ENCODE assay signal across 9 cellular contexts in the genomic region with DNA sequence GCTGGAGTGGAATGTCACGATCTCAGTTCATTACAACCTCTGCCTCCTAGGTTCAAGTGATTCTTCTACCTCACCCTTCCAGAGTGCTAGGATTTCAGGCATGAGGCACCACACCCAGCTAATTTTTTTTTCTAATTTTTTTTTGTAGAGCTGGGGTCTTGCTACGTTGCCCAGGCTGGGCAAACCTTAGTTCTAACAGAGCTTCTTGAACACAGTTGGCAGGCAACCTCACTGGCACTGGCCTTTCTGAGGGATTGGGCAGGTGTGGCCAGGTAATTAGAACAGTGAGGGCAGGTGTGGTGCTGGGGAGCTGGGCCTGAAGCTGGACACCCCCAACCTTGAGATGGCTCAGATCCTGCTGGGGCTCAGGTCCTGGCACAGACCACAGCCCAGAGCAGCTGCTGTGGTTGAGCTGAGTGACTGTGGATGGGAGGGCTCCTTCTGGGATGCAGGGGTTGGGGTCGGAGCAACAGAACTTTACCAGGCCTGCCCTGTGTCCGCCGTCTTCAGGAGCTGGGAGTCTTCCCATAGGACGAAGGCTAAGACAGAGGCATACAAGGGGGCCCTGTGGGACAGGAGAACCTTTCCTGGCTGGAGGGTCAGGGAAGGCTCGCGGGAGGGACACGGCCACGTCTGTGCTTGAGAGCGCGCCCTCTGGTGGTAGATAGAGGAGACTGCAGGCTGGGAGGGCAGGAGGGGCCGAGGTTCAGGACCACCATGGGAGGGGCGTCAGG. TPM values are rescaled to one million over a fixed set of nuclear protein-coding genes. Genes with fewer than 3 reads are reported as not detected.
DNase-seq lines count a peak whose midpoint lies in the region; ATAC-seq and TF ChIP-seq lines count a peak whose summit lies in the region.
"Had no signal": no experiment of that assay in that cellular context is flagged by ENCODE, and none has a peak within 500 bp of the region (broad histone marks: within the 10 kb centered on the region; RNA-seq: fewer than 3 reads in every experiment).

No MANE protein-coding gene starts in this region.

- intact Hi-C loops in HCT116 (cut with micrococcal nuclease) = loop anchor here (2.0 kb wide), 1 partner anchor 46 kb away; no protein-coding TSS in a partner anchor
- intact Hi-C loops in dorsolateral prefrontal cortex (cut with DNase I) = no loop called here

- H4K20me1 ChIP-seq in HCT116 (ENCODE audit: insufficient read depth) = no peaks in the 10 kb centered on the region

- H3K79me2 ChIP-seq in HCT116 (ENCODE audit: insufficient read depth, low read length) = no peaks in the 10 kb centered on the region

- H2AFZ ChIP-seq in HCT116 (ENCODE audit: low read depth, low read length, poor library complexity, severe bottlenecking) = no peak overlapping the region

- H3K27me3 ChIP-seq in HCT116 (ENCODE audit: insufficient read depth, low read length) (no peaks in the 10 kb centered on the region), dorsolateral prefrontal cortex (peaks cover 0 to 3% (median 0%) of the 10 kb centered on the region in 45 donors)

- POLR2A ChIA-PET in HCT116 (lab: Charles Lee) = interaction anchor here (1.2 kb wide), 1 partner anchor 21 kb away, joined by 4 read pairs; no protein-coding TSS in a partner anchor
- POLR2A ChIA-PET in naive thymus-derived CD8-positive, alpha-beta T cell (lab: Charles Lee) = interaction anchor here (1.3 to 1.9 kb wide), 2 partner anchors 24 to 47 kb away, joined by 3 to 9 read pairs; no protein-coding TSS in a partner anchor

- H3K4me3 ChIP-seq in HCT116 (replicated peaks in 1 of 2; ENCODE audit: low read depth in 1 of 2, low read length in 2 of 2) = no peak overlapping the region
- H3K4me3 ChIP-seq in dorsolateral prefrontal cortex = no peak overlapping the region

- BruUV-seq in HCT116 (replicated peaks; lab: Mats Ljungman, UMichigan) = no TSS peak

- DNase-seq in AG08395 (ENCODE audit: low spot score) (peak; percentile 75), HCT116 (ENCODE audit: low read depth, low spot score) (peak; percentile 27), dorsolateral prefrontal cortex (peak in 3 of 10 donors; percentile 4 to 14 (median 12)), NCI-H510A (lab: John Stamatoyannopoulos, UW) (no peak)
- peak; percentile 15 to 22 for DNase-seq in activated CD4-positive, alpha-beta T cell treated with anti-CD3 and anti-CD28 coated beads for 4 hours
- peak; percentile 18 to 72 (median 49) for DNase-seq in naive thymus-derived CD8-positive, alpha-beta T cell

- CTCF ChIA-PET in HCT116 (lab: Charles Lee) = interaction anchor here (1.0 to 1.8 kb wide), 5 partner anchors 8 to 36 kb away, joined by 3 to 7 read pairs (median 4); no protein-coding TSS in a partner anchor

- H3K27ac ChIP-seq in HCT116 (ENCODE audit: low read depth, low read length) = no peak overlapping the region
- H3K27ac ChIP-seq in dorsolateral prefrontal cortex = no peak overlapping the region
- H3K27ac ChIP-seq: epithelial cell of prostate had no signal

- peak; percentile 92 for ATAC-seq in HCT116
- peak; percentile 59 to 82 for ATAC-seq in naive thymus-derived CD8-positive, alpha-beta T cell
- no peak for ATAC-seq in HG03025 (IDR thresholded peaks at IDR 0.05; ENCODE audit: low FRiP score, unreplicated experiment)
- ATAC-seq in HG03439 (IDR thresholded peaks at IDR 0.05; ENCODE audit: unreplicated experiment) = no peak

- peak overlapping the region; percentile 22; the same call in 1 of the 2 replicates for H3K4me2 ChIP-seq in HCT116 (ENCODE audit: low read length)

- peaks cover 2 to 11% (median 6%) of the 10 kb centered on the region in 5 donors for H3K27me3 Mint-ChIP-seq in naive thymus-derived CD8-positive, alpha-beta T cell

- H3K4me3 Mint-ChIP-seq in naive thymus-derived CD8-positive, alpha-beta T cell = peak overlapping the region in 7 of 10 donors; percentile 40 to 76 (median 67)

- no peaks in the 10 kb centered on the region for H3K9me2 ChIP-seq in HCT116 (ENCODE audit: insufficient read depth)

- no peak for TF ChIP-seq POLR2A in HCT116 (IDR thresholded peaks at IDR 0.05; ENCODE audit: borderline replicate concordance, extremely low read depth, insufficient read depth, insufficient read length)

- no peak overlapping the region for H3K9ac ChIP-seq in HCT116 (ENCODE audit: low read length)

- TF ChIP-seq CTCF in HCT116 (IDR thresholded peaks at IDR 0.05 in 2 of 3, conservative IDR thresholded peaks at IDR 0.05 in 1 of 3; ENCODE audit: borderline replicate concordance in 1 of 3, insufficient read depth in 1 of 3, low read depth in 2 of 3, low read length in 2 of 3) = peak; percentile 63 to 95 (median 94)
- TF ChIP-seq CTCF in dorsolateral prefrontal cortex (IDR thresholded peaks at IDR 0.05 in 54 of 56, conservative IDR thresholded peaks at IDR 0.05 in 2 of 56; ENCODE audit: low read depth in 1 of 56, partially characterized antibody in 56 of 56) = peak; percentile 34 to 82 (median 72)

- peaks cover 10 to 15% (median 12%) of the 10 kb centered on the region in 4 donors for H3K4me1 Mint-ChIP-seq in naive thymus-derived CD8-positive, alpha-beta T cell

- peaks cover 0 to 6% of the 10 kb centered on the region in 2 experiments; a peak in 2 of 4 replicates for H3K4me1 ChIP-seq in HCT116 (ENCODE audit: control insufficient read depth in 1 of 2, insufficient read depth in 2 of 2, low read length in 2 of 2)

- H3K36me3 ChIP-seq in HCT116 (ENCODE audit: control insufficient read depth in 1 of 2, insufficient read depth in 2 of 2, low read length in 2 of 2) = no peaks in the 10 kb centered on the region

- H3K27ac Mint-ChIP-seq in naive thymus-derived CD8-positive, alpha-beta T cell = peak overlapping the region in 4 of 10 donors; percentile 38 to 87 (median 76)

- H3K36me3 Mint-ChIP-seq in naive thymus-derived CD8-positive, alpha-beta T cell = peaks cover 0 to 11% (median 8%) of the 10 kb centered on the region in 3 donors

- peaks cover 0 to 24% (median 9%) of the 10 kb centered on the region in 9 donors for H3K9me3 Mint-ChIP-seq in naive thymus-derived CD8-positive, alpha-beta T cell

- peak; percentile 57 for TF ChIP-seq RAD21 in HCT116 (IDR thresholded peaks at IDR 0.05; ENCODE audit: low read depth)

- H3K9me3 ChIP-seq in HCT116 (ENCODE audit: control insufficient read depth in 1 of 2, insufficient read depth in 1 of 2, low read depth in 1 of 2, low read length in 2 of 2) = peaks cover 8 to 12% of the 10 kb centered on the region in 2 experiments; a peak in 2 of 4 replicates

- RAD21 ChIA-PET in HCT116 (lab: Charles Lee; ENCODE audit: low non-redundant PET in 1 of 2, low total read pairs in 2 of 2, uncharacterized antibody in 2 of 2, unreplicated experiment in 2 of 2) = no interaction called here

TF ChIP-seq in HCT116, 20 proteins besides CTCF, POLR2A, EP300 and RAD21:
- no peak for TF ChIP-seq ELF1 (IDR thresholded peaks at IDR 0.05; ENCODE audit: borderline replicate concordance, low read depth)
- TF ChIP-seq JUND (IDR thresholded peaks at IDR 0.05) = no peak
- no peak for TF ChIP-seq SRF (IDR thresholded peaks at IDR 0.05; ENCODE audit: low read depth)
- peak; percentile 11 for TF ChIP-seq YY1 (IDR thresholded peaks at IDR 0.05; ENCODE audit: extremely low read depth, insufficient replicate concordance, low read depth, low read length)
- no peak for TF ChIP-seq ZFX (IDR thresholded peaks at IDR 0.05)
- TF ChIP-seq EGR1 (IDR thresholded peaks at IDR 0.05; ENCODE audit: low read depth) = no peak
- TF ChIP-seq SIN3A (IDR thresholded peaks at IDR 0.05; ENCODE audit: low read depth) = no peak

RNA-seq across cellular contexts. Expression of gene COL26A1, which starts 48.2 kb away (rescaled TPM):
- total RNA-seq in HCT116 (2021; ENCODE audit: unreplicated experiment) (0.27 TPM), dorsolateral prefrontal cortex (10 to 100 TPM in 119 of 120 experiments, 1 to 10 TPM in 1; 4.7 to 38.5 (median 21.9) TPM)
- polyA plus RNA-seq in HCT116 (2012) = 0.19 and 0.47 TPM in 2 replicates
- total RNA-seq in naive thymus-derived CD8-positive, alpha-beta T cell = not detected
- not detected for polyA plus RNA-seq in naive thymus-derived CD8-positive, alpha-beta T cell

Comparison
In these comparisons a context has a peak if more than half of its experiments do, and no peak if none do; other contexts are left out.
1. ATAC-seq: peak in HCT116 (single experiment) and naive thymus-derived CD8-positive, alpha-beta T cell (2 of 2); none in HG03025 (single experiment) and HG03439 (single experiment).